Comparison of ENCODE assay signal across 7 cellular contexts in genomic region chr3:51974277-51974962, GRCh38. TPM values are rescaled to one million over a fixed set of nuclear protein-coding genes. Genes with fewer than 3 reads are reported as not detected.
A peak's percentile ranks its signal among the peaks of the same experiment; 100 is the strongest.
DNase-seq lines count a peak whose midpoint lies in the region; ATAC-seq and TF ChIP-seq lines count a peak whose summit lies in the region.
"Had no signal": no experiment of that assay in that cellular context is flagged by ENCODE, and none has a peak within 500 bp of the region (broad histone marks: within the 10 kb centered on the region; RNA-seq: fewer than 3 reads in every experiment).

No MANE protein-coding gene starts in this region.

- TF ChIP-seq CTCF in GM23338 (conservative IDR thresholded peaks at IDR 0.05; ENCODE audit: low read depth in 2 of 2), result no peak
- TF ChIP-seq CTCF in RWPE2 (IDR thresholded peaks at IDR 0.05; ENCODE audit: poor library complexity, severe bottlenecking), result peak; percentile 83
- no peak for TF ChIP-seq CTCF in hepatocyte (IDR thresholded peaks at IDR 0.05; ENCODE audit: poor library complexity)
- peak in 3 of 6 experiments; percentile 12 to 44 (median 40) for TF ChIP-seq CTCF in upper lobe of left lung (IDR thresholded peaks at IDR 0.05)

- no peak for TF ChIP-seq EP300 in upper lobe of left lung (IDR thresholded peaks at IDR 0.05)

- H3K4me1 Mint-ChIP-seq in GM23338, result peaks cover 30% of the 10 kb centered on the region

- no peaks in the 10 kb centered on the region for H3K9me3 ChIP-seq in RWPE2 (ENCODE audit: severe bottlenecking)
- no peaks in the 10 kb centered on the region for H3K9me3 ChIP-seq in hepatocyte (ENCODE audit: low read depth)
- H3K9me3 ChIP-seq in upper lobe of left lung, result no peaks in the 10 kb centered on the region

- peak overlapping the region; percentile 83 for H3K4me3 Mint-ChIP-seq in GM23338

- H3K4me2 ChIP-seq in GM23338 (peak overlapping the region; percentile 91), hepatocyte (peak overlapping the region; percentile 99)

- no peak for DNase-seq in GM23338 (ENCODE audit: low spot score)
- DNase-seq in RWPE2 (ENCODE audit: low spot score), result no peak
- DNase-seq in hepatocyte (ENCODE audit: low spot score), result peak; percentile 49
- peak; percentile 53 to 87 for DNase-seq in upper lobe of left lung
- no peak for DNase-seq in DMS 273 treated with DMSO at 0.1 percent for 48 hours (lab: John Stamatoyannopoulos, UW)
- no peak for DNase-seq in HT-29 (ENCODE audit: low spot score)

- H4K20me1 ChIP-seq in GM23338 (replicated peaks; ENCODE audit: insufficient read depth) (no peaks in the 10 kb centered on the region), hepatocyte (ENCODE audit: insufficient read depth, poor library complexity, severe bottlenecking) (no peaks in the 10 kb centered on the region)

- H3K79me2 ChIP-seq in GM23338 (replicated peaks; ENCODE audit: insufficient read depth) (no peaks in the 10 kb centered on the region), hepatocyte (peaks cover 18% of the 10 kb centered on the region)

- no peak for TF ChIP-seq POLR2A in upper lobe of left lung (IDR thresholded peaks at IDR 0.05)

- H2AFZ ChIP-seq in GM23338 (peak overlapping the region; percentile 96), hepatocyte (peak overlapping the region; percentile 90)

- no peaks in the 10 kb centered on the region; the same call in 1 of the 3 replicates for H3K36me3 Mint-ChIP-seq in GM23338 (ENCODE audit: low read depth)

- no peaks in the 10 kb centered on the region for H3K9me2 ChIP-seq in GM23338 (ENCODE audit: insufficient read depth)
- H3K9me2 ChIP-seq in hepatocyte (replicated peaks; ENCODE audit: insufficient read depth), result no peaks in the 10 kb centered on the region

- peaks cover 24% of the 10 kb centered on the region for H3F3A ChIP-seq in GM23338 (replicated peaks; ENCODE audit: low read depth)

- H3K4me3 ChIP-seq in GM23338 (peak overlapping the region; percentile 79), RWPE2 (ENCODE audit: severe bottlenecking) (peak overlapping the region; percentile 49), hepatocyte (peak overlapping the region; percentile 57), upper lobe of left lung (peak overlapping the region; percentile 58 to 84 (median 64))

- peaks cover 35% of the 10 kb centered on the region for H3K27me3 Mint-ChIP-seq in GM23338 (ENCODE audit: insufficient read depth, low read depth, poor library complexity)

- WGBS in hepatocyte (ENCODE audit: low lambda C conversion rate, missing lambda C conversion rate), result 52% methylated on average over 25 of the region's 30 CpGs
- WGBS in upper lobe of left lung, 2 donors, result 9 to 18% methylated on average over 14 to 30 of the region's 30 CpGs

- H3K27me3 ChIP-seq in GM23338 (ENCODE audit: insufficient read depth) (peaks cover 38% of the 10 kb centered on the region), RWPE2 (ENCODE audit: insufficient read depth, poor library complexity, severe bottlenecking) (no peaks in the 10 kb centered on the region), hepatocyte (no peaks in the 10 kb centered on the region), upper lobe of left lung (no peaks in the 10 kb centered on the region)

- ATAC-seq in GM23338 (peak; percentile 18), RWPE2 (ENCODE audit: low read depth) (peak; percentile 2; the same call in 2 of the 3 replicates), upper lobe of left lung (ENCODE audit: low FRiP score in 2 of 2) (peak; percentile 17 to 40)

- H3K27ac Mint-ChIP-seq in GM23338, result no peak overlapping the region

- H3K4me1 ChIP-seq in GM23338 (ENCODE audit: insufficient read depth) (peaks cover 22% of the 10 kb centered on the region), RWPE2 (ENCODE audit: insufficient read depth, poor library complexity, severe bottlenecking) (peaks cover 16% of the 10 kb centered on the region), hepatocyte (ENCODE audit: insufficient read depth) (peaks cover 20% of the 10 kb centered on the region), upper lobe of left lung (peaks cover 23 to 50% (median 32%) of the 10 kb centered on the region in 4 donors)

- H3K36me3 ChIP-seq in GM23338 (ENCODE audit: insufficient read depth) (no peaks in the 10 kb centered on the region), RWPE2 (ENCODE audit: low read depth) (no peaks in the 10 kb centered on the region), hepatocyte (replicated peaks; ENCODE audit: insufficient read depth, low read depth) (no peaks in the 10 kb centered on the region), upper lobe of left lung (no peaks in the 10 kb centered on the region)

- no peak overlapping the region for H3K27ac ChIP-seq in GM23338 (ENCODE audit: low read depth)
- H3K27ac ChIP-seq in RWPE2 (ENCODE audit: poor library complexity, severe bottlenecking), result peak overlapping the region; percentile 70
- peak overlapping the region; percentile 97 for H3K27ac ChIP-seq in hepatocyte
- H3K27ac ChIP-seq in upper lobe of left lung, result peak overlapping the region; percentile 91 to 95 (median 92)

- H3K9me3 Mint-ChIP-seq in GM23338, result no peaks in the 10 kb centered on the region; the same call in 2 of the 3 replicates

TF ChIP-seq in GM23338, 12 proteins besides CTCF, POLR2A, EP300 and RAD21 (continues in another document):
- no peak for TF ChIP-seq POLR2AphosphoS5 (IDR thresholded peaks at IDR 0.05; ENCODE audit: low read depth)
- no peak for TF ChIP-seq NANOG (IDR thresholded peaks at IDR 0.05; ENCODE audit: borderline replicate concordance)
- no peak for TF ChIP-seq ZNF331 (CRISPR knock-in tag; IDR thresholded peaks at IDR 0.05; ENCODE audit: low read depth)
- no peak for TF ChIP-seq EZH2phosphoT487 (IDR thresholded peaks at IDR 0.05; ENCODE audit: unreplicated experiment)
- no peak for TF ChIP-seq STAT1 (IDR thresholded peaks at IDR 0.05; ENCODE audit: unreplicated experiment)
- no peak for TF ChIP-seq ETS1 (IDR thresholded peaks at IDR 0.05)
- no peak for TF ChIP-seq ZNF114 (CRISPR knock-in tag; IDR thresholded peaks at IDR 0.05)
- TF ChIP-seq CREB1 (CRISPR knock-in tag; IDR thresholded peaks at IDR 0.05; ENCODE audit: low read depth), result no peak

RNA-seq across cellular contexts. Expression of gene ABHD14A, which starts 0.4 kb away (rescaled TPM):
- total RNA-seq in GM23338 (2014; rRNA removed; shearing (Covaris generic)), result 4.3 and 7.8 TPM in 2 replicates
- polyA plus RNA-seq in GM23338 (2016; fragmentation: Nextera tagmentation; extraction: Ambion mirVana) (12.7 TPM in 2 replicates), hepatocyte (55.1 and 68.6 TPM in 2 replicates)
- total RNA-seq in hepatocyte (17.1 and 22.3 TPM in 2 replicates), upper lobe of left lung (10 to 100 TPM; 15.7 to 44.5 (median 26.3) TPM)
- total RNA-seq in HT-29 (2014; rRNA removed; shearing (Covaris generic)), result 11.7 and 16.0 TPM in 2 replicates

RNA-seq across cellular contexts. Expression of gene ABHD14B, which starts 0.6 kb away (rescaled TPM):
- total RNA-seq in GM23338 (2014; rRNA removed; shearing (Covaris generic)), result 8.0 and 11.1 TPM in 2 replicates
- polyA plus RNA-seq in GM23338 (2016; fragmentation: Nextera tagmentation; extraction: Ambion mirVana) (5.8 and 8.9 TPM in 2 replicates), hepatocyte (40.2 and 48.4 TPM in 2 replicates)
- total RNA-seq in hepatocyte (31.9 and 32.8 TPM in 2 replicates), upper lobe of left lung (10 to 100 TPM; 35.6 to 62.6 (median 50.0) TPM)
- 33.5 and 41.3 TPM in 2 replicates for total RNA-seq in HT-29 (2014; rRNA removed; shearing (Covaris generic))

RNA-seq across cellular contexts. Expression of gene PCBP4, which starts 7.2 kb away (rescaled TPM):
- 26.8 and 37.6 TPM in 2 replicates for total RNA-seq in GM23338 (2014; rRNA removed; shearing (Covaris generic))
- polyA plus RNA-seq in GM23338 (2016; fragmentation: Nextera tagmentation; extraction: Ambion mirVana) (11.8 and 14.1 TPM in 2 replicates), hepatocyte (42.4 and 53.7 TPM in 2 replicates)
- total RNA-seq in hepatocyte (48.6 and 60.2 TPM in 2 replicates), upper lobe of left lung (10 to 100 TPM; 22.7 to 53.4 (median 37.7) TPM)
- total RNA-seq in HT-29 (2014; rRNA removed; shearing (Covaris generic)), result 17.8 and 19.3 TPM in 2 replicates

RNA-seq across cellular contexts. Expression of gene ACY1, which starts 8.9 kb away (rescaled TPM):
- total RNA-seq in GM23338 (2014; rRNA removed; shearing (Covaris generic)), result 62.8 and 91.3 TPM in 2 replicates
- 35.8 and 38.4 TPM in 2 replicates for polyA plus RNA-seq in GM23338 (2016; fragmentation: Nextera tagmentation; extraction: Ambion mirVana)
- total RNA-seq in hepatocyte, result 114 and 164 TPM in 2 replicates
- 148 and 183 TPM in 2 replicates for polyA plus RNA-seq in hepatocyte
- 10 to 100 TPM; 17.4 to 65.0 (median 35.9) TPM for total RNA-seq in upper lobe of left lung
- 143 and 164 TPM in 2 replicates for total RNA-seq in HT-29 (2014; rRNA removed; shearing (Covaris generic))

RNA-seq across cellular contexts. Expression of gene GPR62, which starts 19.2 kb away (rescaled TPM):
- total RNA-seq in GM23338 (2014; rRNA removed; shearing (Covaris generic)), result 0.38 TPM in 1 of 2 replicates, not detected in the other
- polyA plus RNA-seq in GM23338 (2016; fragmentation: Nextera tagmentation; extraction: Ambion mirVana) (0.10 and 0.42 TPM in 2 replicates), hepatocyte (0.08 TPM in 1 of 2 replicates, not detected in the other)
- total RNA-seq in hepatocyte (not detected in 2 replicates), upper lobe of left lung (not detected)
- total RNA-seq in HT-29 (2014; rRNA removed; shearing (Covaris generic)), result not detected in 2 replicates
- total RNA-seq: dermis microvascular lymphatic vessel endothelial cell had no signal

Comparison
In these comparisons a context has a peak if more than half of its experiments do, and no peak if none do; other contexts are left out.
1. DNase-seq: peak in hepatocyte (single experiment) and upper lobe of left lung (2 of 2); none in GM23338 (single experiment), RWPE2 (single experiment), DMS 273 treated with DMSO at 0.1 percent for 48 hours (single experiment) and HT-29 (single experiment).
2. Peak in every context shown above with its lines, with median percentiles within 50 percentile points of each other: ATAC-seq and H3K4me3 ChIP-seq.